Comparison of ENCODE assay signal across 16 cellular contexts in genomic region chr5:41151562-41151961, GRCh38.
DNase-seq lines count a peak whose midpoint lies in the region; ATAC-seq and TF ChIP-seq lines count a peak whose summit lies in the region.
"Had no signal": no experiment of that assay in that cellular context is flagged by ENCODE, and none has a peak within 500 bp of the region (broad histone marks: within the 10 kb centered on the region; RNA-seq: fewer than 3 reads in every experiment).

No MANE protein-coding gene starts in this region.

- no peak for TF ChIP-seq CTCF in right atrium auricular region (IDR thresholded peaks at IDR 0.05)
- TF ChIP-seq CTCF in fibroblast of pulmonary artery (IDR thresholded peaks at IDR 0.05; ENCODE audit: low read length, missing control alignments): no peak
- TF ChIP-seq CTCF in ovary (IDR thresholded peaks at IDR 0.05): no peak

- peak; percentile 64 to 76 for ATAC-seq in right cardiac atrium
- ATAC-seq in aorta (ENCODE audit: low FRiP score): peak; percentile 49

- intact Hi-C loops in right cardiac atrium (cut with DNase I): no loop called here
- intact Hi-C loops in ovary (cut with DNase I): no loop called here
- intact Hi-C loops in aorta (cut with DNase I): no loop called here

- TF ChIP-seq POLR2A in ovary (IDR thresholded peaks at IDR 0.05): no peak

- DNase-seq in right cardiac atrium: peak; percentile 20 to 32 (median 31)
- DNase-seq in right atrium auricular region (ENCODE audit: low spot score): no peak
- DNase-seq in fibroblast of pulmonary artery (ENCODE audit: low read depth): peak; percentile 43
- peak in 3 of 5 donors; percentile 21 to 39 (median 21) for DNase-seq in ovary
- peak in 1 of 2 donors; percentile 42 for DNase-seq in aorta
- DNase-seq in activated CD8-positive, alpha-beta memory T cell treated with anti-CD3 and anti-CD28 coated beads, Interleukin-2, amount 50 U/mL, for 4 hours: no peak
- DNase-seq in activated T-cell treated with anti-CD3 and anti-CD28 coated beads for 4 hours: no peak
- no peak for DNase-seq in KG1 (lab: John Stamatoyannopoulos, UW)
- DNase-seq: ACHN; Calu3; CD4-positive, CD25-positive, alpha-beta regulatory T cell; DMS 273 treated with DMSO at 0.1 percent for 48 hours; HCEC 1CT; HFFc6 had no signal

- TF ChIP-seq EP300 in ovary (IDR thresholded peaks at IDR 0.05): no peak

- no peaks in the 10 kb centered on the region for H3K27me3 ChIP-seq in right cardiac atrium (ENCODE audit: control insufficient read depth, insufficient read depth)
- no peaks in the 10 kb centered on the region for H3K27me3 ChIP-seq in right atrium auricular region
- no peaks in the 10 kb centered on the region for H3K27me3 ChIP-seq in ovary
- H3K27me3 ChIP-seq in aorta (ENCODE audit: control insufficient read depth in 1 of 2, insufficient read depth in 2 of 2, low read length in 1 of 2): no peaks in the 10 kb centered on the region
- H3K27me3 ChIP-seq: BLaER1 treated with 17β-estradiol and CSF1 and Interleukin-3, amounts not matched to agents 10 nM and 100 nM had no signal

- H3K9me3 ChIP-seq in right cardiac atrium (ENCODE audit: control insufficient read depth, low read length) (no peaks in the 10 kb centered on the region), right atrium auricular region (no peaks in the 10 kb centered on the region), ovary (no peaks in the 10 kb centered on the region), aorta (ENCODE audit: control insufficient read depth, low read length) (peaks cover 3% of the 10 kb centered on the region)
- H3K9me3 ChIP-seq: BLaER1 treated with 17β-estradiol and CSF1 and Interleukin-3, amounts not matched to agents 10 nM and 100 nM had no signal

- H3K4me1 ChIP-seq in right cardiac atrium (ENCODE audit: control insufficient read depth, insufficient read depth, low read length) (no peaks in the 10 kb centered on the region), right atrium auricular region (no peaks in the 10 kb centered on the region), ovary (ENCODE audit: insufficient read depth) (peaks cover 8% of the 10 kb centered on the region), aorta (ENCODE audit: control insufficient read depth in 1 of 2, insufficient read depth in 2 of 2, low read length in 2 of 2) (peaks cover 0 to 9% of the 10 kb centered on the region in 2 donors)
- H3K4me1 ChIP-seq: BLaER1 treated with 17β-estradiol and CSF1 and Interleukin-3, amounts not matched to agents 10 nM and 100 nM had no signal

- 61% methylated on average over 4 of the region's 4 CpGs for WGBS in right cardiac atrium
- WGBS in ovary, 3 donors: 21 to 31% (median 31%) methylated on average over 4 of the region's 4 CpGs
- 11 to 20% methylated on average over 4 of the region's 4 CpGs for WGBS in aorta, 2 donors

- H3K4me3 ChIP-seq in right cardiac atrium (ENCODE audit: low read length) (no peak overlapping the region), right atrium auricular region (no peak overlapping the region), fibroblast of pulmonary artery (replicated peaks; ENCODE audit: low read depth, low read length) (no peak overlapping the region), ovary (no peak overlapping the region), aorta (ENCODE audit: low read length in 2 of 2) (no peak overlapping the region)
- H3K4me3 ChIP-seq: BLaER1 treated with 17β-estradiol and CSF1 and Interleukin-3, amounts not matched to agents 10 nM and 100 nM had no signal

- H3K36me3 ChIP-seq in right atrium auricular region (peaks cover 20% of the 10 kb centered on the region), ovary (no peaks in the 10 kb centered on the region), aorta (ENCODE audit: control insufficient read depth in 1 of 2, insufficient read depth in 2 of 2, low read length in 1 of 2) (no peaks in the 10 kb centered on the region)
- H3K36me3 ChIP-seq: BLaER1 treated with 17β-estradiol and CSF1 and Interleukin-3, amounts not matched to agents 10 nM and 100 nM had no signal

- H3K27ac ChIP-seq in right cardiac atrium (ENCODE audit: low read length) (no peak overlapping the region), right atrium auricular region (no peak overlapping the region), ovary (no peak overlapping the region), aorta (ENCODE audit: low read depth in 1 of 2, low read length in 2 of 2) (no peak overlapping the region)
- H3K27ac ChIP-seq: BLaER1 treated with 17β-estradiol and CSF1 and Interleukin-3, amounts not matched to agents 10 nM and 100 nM; HL-60 had no signal

Comparison
In these comparisons a context has a peak if more than half of its experiments do, and no peak if none do; other contexts are left out.
1. DNase-seq: peak in right cardiac atrium (3 of 3), fibroblast of pulmonary artery (single experiment) and ovary (3 of 5); none in right atrium auricular region (single experiment), activated CD8-positive, alpha-beta memory T cell treated with anti-CD3 and anti-CD28 coated beads, Interleukin-2, amount 50 U/mL, for 4 hours (single experiment), activated T-cell treated with anti-CD3 and anti-CD28 coated beads for 4 hours (single experiment) and KG1 (single experiment).